8 cellular contexts compared by ENCODE assay signal in the genomic region with DNA sequence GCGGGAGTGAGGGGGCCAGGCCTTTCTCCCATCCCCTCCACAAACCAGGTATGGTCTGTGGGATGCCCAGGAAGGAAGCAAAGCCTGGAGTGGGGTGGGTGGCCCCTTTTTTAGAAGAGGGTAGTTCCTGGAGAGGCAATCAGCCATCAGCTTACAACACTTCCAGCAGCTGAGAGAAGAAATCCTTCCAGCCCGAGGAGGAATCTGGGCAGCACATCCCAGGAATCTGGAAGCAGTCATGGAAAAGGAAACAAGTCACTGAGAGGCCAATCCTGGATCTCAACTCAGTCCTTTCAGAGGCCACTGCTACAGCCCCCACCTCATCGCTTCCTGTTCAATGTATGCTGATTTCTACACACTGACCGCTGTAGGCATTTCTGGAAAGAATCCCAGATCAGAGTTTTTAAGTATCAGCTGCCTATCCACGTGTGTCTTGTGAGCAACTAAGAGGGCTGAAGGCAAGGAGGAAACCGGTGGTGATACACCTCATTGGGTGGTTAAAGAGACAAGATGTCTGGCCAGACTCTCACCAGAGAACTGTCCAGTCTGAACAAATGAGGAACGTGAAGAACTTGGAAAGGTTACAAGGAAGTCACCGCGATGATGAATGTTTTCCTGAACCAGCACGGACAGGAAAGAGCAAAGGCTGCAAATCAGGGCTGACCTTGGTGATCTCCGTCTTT. TPM values are rescaled to one million over a fixed set of nuclear protein-coding genes. Genes with fewer than 3 reads are reported as not detected.
DNase-seq lines count a peak whose midpoint lies in the region; ATAC-seq and TF ChIP-seq lines count a peak whose summit lies in the region.

No MANE protein-coding gene starts in this region.

- TF ChIP-seq CTCF in AG04449 (IDR thresholded peaks at IDR 0.05; ENCODE audit: insufficient read depth, low read length, missing control alignments) (no peak), mucosa of descending colon (IDR thresholded peaks at IDR 0.05) (no peak)

- POLR2A ChIA-PET in AG04449 (lab: Yijun Ruan, JAX) = no interaction called here
- POLR2A ChIA-PET in activated CD4-positive, alpha-beta T cell treated with anti-CD3 and anti-CD28 coated beads, Interleukin-2, amount 10 ng/mL, durations not matched to agents 7 days and 5 days (lab: Charles Lee) = no interaction called here

- H3K27me3 Mint-ChIP-seq in dendritic cell treated with granulocyte-macrophage colony-stimulating factor and Interleukin-4, amounts not matched to agents 40 ng/mL and 50 ng/mL, for 4 days = no peaks in the 10 kb centered on the region
- no peaks in the 10 kb centered on the region for H3K27me3 Mint-ChIP-seq in activated CD4-positive, alpha-beta T cell treated with anti-CD3 and anti-CD28 coated beads, Interleukin-2, amount 10 ng/mL, durations not matched to agents 7 days and 5 days

- no peaks in the 10 kb centered on the region for H3K9me3 ChIP-seq in mucosa of descending colon

- H3K4me1 ChIP-seq in mucosa of descending colon (ENCODE audit: low read depth) = peaks cover 4% of the 10 kb centered on the region

- H3K4me3 ChIP-seq in AG04449 (ENCODE audit: low read depth, low read length) (no peak overlapping the region), mucosa of descending colon (no peak overlapping the region)

- H3K36me3 ChIP-seq in mucosa of descending colon (ENCODE audit: low read depth) = no peaks in the 10 kb centered on the region

- H3K4me3 Mint-ChIP-seq in dendritic cell treated with granulocyte-macrophage colony-stimulating factor and Interleukin-4, amounts not matched to agents 40 ng/mL and 50 ng/mL, for 4 days = peak overlapping the region; percentile 34
- H3K4me3 Mint-ChIP-seq in activated CD4-positive, alpha-beta T cell treated with anti-CD3 and anti-CD28 coated beads, Interleukin-2, amount 10 ng/mL, durations not matched to agents 7 days and 5 days = no peak overlapping the region

- H3K9me3 Mint-ChIP-seq in dendritic cell treated with granulocyte-macrophage colony-stimulating factor and Interleukin-4, amounts not matched to agents 40 ng/mL and 50 ng/mL, for 4 days = no peaks in the 10 kb centered on the region
- peaks cover 2% of the 10 kb centered on the region for H3K9me3 Mint-ChIP-seq in activated CD4-positive, alpha-beta T cell treated with anti-CD3 and anti-CD28 coated beads, Interleukin-2, amount 10 ng/mL, durations not matched to agents 7 days and 5 days

- H3K4me1 Mint-ChIP-seq in dendritic cell treated with granulocyte-macrophage colony-stimulating factor and Interleukin-4, amounts not matched to agents 40 ng/mL and 50 ng/mL, for 4 days (ENCODE audit: low read depth) = peaks cover 79% of the 10 kb centered on the region
- peaks cover 23% of the 10 kb centered on the region for H3K4me1 Mint-ChIP-seq in activated CD4-positive, alpha-beta T cell treated with anti-CD3 and anti-CD28 coated beads, Interleukin-2, amount 10 ng/mL, durations not matched to agents 7 days and 5 days

- peak overlapping the region; percentile 98 for H3K27ac Mint-ChIP-seq in dendritic cell treated with granulocyte-macrophage colony-stimulating factor and Interleukin-4, amounts not matched to agents 40 ng/mL and 50 ng/mL, for 4 days
- no peak overlapping the region for H3K27ac Mint-ChIP-seq in activated CD4-positive, alpha-beta T cell treated with anti-CD3 and anti-CD28 coated beads, Interleukin-2, amount 10 ng/mL, durations not matched to agents 7 days and 5 days

- no peaks in the 10 kb centered on the region for H3K36me3 Mint-ChIP-seq in dendritic cell treated with granulocyte-macrophage colony-stimulating factor and Interleukin-4, amounts not matched to agents 40 ng/mL and 50 ng/mL, for 4 days (ENCODE audit: low read depth)
- H3K36me3 Mint-ChIP-seq in activated CD4-positive, alpha-beta T cell treated with anti-CD3 and anti-CD28 coated beads, Interleukin-2, amount 10 ng/mL, durations not matched to agents 7 days and 5 days (ENCODE audit: low read depth) = peaks cover 3% of the 10 kb centered on the region

- ATAC-seq in mucosa of descending colon (peak; percentile 62), GM18511 (IDR thresholded peaks at IDR 0.05; ENCODE audit: unreplicated experiment) (no peak)

- intact Hi-C loops in dendritic cell treated with granulocyte-macrophage colony-stimulating factor and Interleukin-4, amounts not matched to agents 40 ng/mL and 50 ng/mL, for 4 days (cut with micrococcal nuclease) = no loop called here
- intact Hi-C loops in mucosa of descending colon (cut with DNase I, micrococcal nuclease) = no loop called here

- CTCF ChIA-PET in AG04449 (lab: Yijun Ruan, JAX) = interaction anchor here (1.4 kb wide), 1 partner anchor 129 kb away, joined by 4 read pairs; no protein-coding TSS in a partner anchor
- CTCF ChIA-PET in activated CD4-positive, alpha-beta T cell treated with anti-CD3 and anti-CD28 coated beads, Interleukin-2, amount 10 ng/mL, durations not matched to agents 7 days and 5 days (lab: Charles Lee) = interaction anchor here (0.5 to 0.6 kb wide), 2 partner anchors 24 to 121 kb away, joined by 3 read pairs; no protein-coding TSS in a partner anchor

- DNase-seq in AG04449 (ENCODE audit: low read depth, low spot score) (peak; percentile 76), NCI-H2029 (lab: John Stamatoyannopoulos, UW) (peak; percentile 70), mucosa of descending colon (peak in 1 of 3 donors; percentile 52), HuH-7 (ENCODE audit: low spot score) (no peak), NCI-H146 (lab: John Stamatoyannopoulos, UW) (no peak)
- DNase-seq in activated CD4-positive, alpha-beta T cell treated with anti-CD3 and anti-CD28 coated beads, Interleukin-2, amount 10 ng/mL, durations not matched to agents 7 days and 5 days = no peak

RNA-seq across cellular contexts. Expression of gene GPCPD1, which starts 46.5 kb away (rescaled TPM):
- 10 to 100 TPM; 26.8 to 35.6 (median 31.1) TPM for total RNA-seq in mucosa of descending colon
- total RNA-seq in activated CD4-positive, alpha-beta T cell treated with anti-CD3 and anti-CD28 coated beads, Interleukin-2, amount 10 ng/mL, durations not matched to agents 7 days and 5 days = 10 to 100 TPM; 26.1 to 33.0 TPM

Comparison
In these comparisons a context has a peak if more than half of its experiments do, and no peak if none do; other contexts are left out.
1. DNase-seq: peak in AG04449 (single experiment) and NCI-H2029 (single experiment); none in activated CD4-positive, alpha-beta T cell treated with anti-CD3 and anti-CD28 coated beads, Interleukin-2, amount 10 ng/mL, durations not matched to agents 7 days and 5 days (single experiment), HuH-7 (single experiment) and NCI-H146 (single experiment).